Comparison of ENCODE assay signal across 8 cellular contexts in genomic region chr2:20448246-20449046, GRCh38. TPM values are rescaled to one million over a fixed set of nuclear protein-coding genes. Genes with fewer than 3 reads are reported as not detected.
DNase-seq lines count a peak whose midpoint lies in the region; ATAC-seq and TF ChIP-seq lines count a peak whose summit lies in the region.

No MANE protein-coding gene starts in this region.

- intact Hi-C loops in dendritic cell treated with granulocyte-macrophage colony-stimulating factor and Interleukin-4, amounts not matched to agents 40 ng/mL and 50 ng/mL, for 4 days (cut with micrococcal nuclease), result no loop called here
- intact Hi-C loops in uterus (cut with DNase I; ENCODE audit: low total_unique reads), result no loop called here

- H3K9ac ChIP-seq in BLaER1, result peak overlapping the region; percentile 95

- peak overlapping the region; percentile 90 for H3K4me3 Mint-ChIP-seq in dendritic cell treated with granulocyte-macrophage colony-stimulating factor and Interleukin-4, amounts not matched to agents 40 ng/mL and 50 ng/mL, for 4 days

- H3K4me1 ChIP-seq in BLaER1 (peaks cover 27% of the 10 kb centered on the region), uterus (no peaks in the 10 kb centered on the region)

- peaks cover 35% of the 10 kb centered on the region for H3K4me1 Mint-ChIP-seq in dendritic cell treated with granulocyte-macrophage colony-stimulating factor and Interleukin-4, amounts not matched to agents 40 ng/mL and 50 ng/mL, for 4 days (ENCODE audit: low read depth)

- peaks cover 35% of the 10 kb centered on the region for H4K20me1 ChIP-seq in BLaER1

- H3K4me2 ChIP-seq in BLaER1, result peak overlapping the region; percentile 98

- TF ChIP-seq POLR2A in uterus (IDR thresholded peaks at IDR 0.05), result no peak

- H3K4me3 ChIP-seq in BLaER1 (peak overlapping the region; percentile 79), LNCaP clone FGC (ENCODE audit: low read depth, low read length) (peak overlapping the region; percentile 66), uterus (peak overlapping the region; percentile 89 to 97)

- DNase-seq in LNCaP clone FGC (ENCODE audit: low read depth), result no peak
- peak; percentile 82 for DNase-seq in midbrain (lab: John Stamatoyannopoulos, UW)
- peak; percentile 27 to 45 for DNase-seq in uterus
- no peak for DNase-seq in activated CD4-positive, alpha-beta T cell treated with anti-CD3 and anti-CD28 coated beads for 1 hour

- H3K36me3 ChIP-seq in BLaER1 (no peaks in the 10 kb centered on the region), uterus (no peaks in the 10 kb centered on the region)

- H3K27ac ChIP-seq in BLaER1 (no peak overlapping the region; the same call in 1 of the 2 replicates), uterus (peak overlapping the region; percentile 96 to 97)

- H3K27me3 Mint-ChIP-seq in dendritic cell treated with granulocyte-macrophage colony-stimulating factor and Interleukin-4, amounts not matched to agents 40 ng/mL and 50 ng/mL, for 4 days, result peaks cover 17% of the 10 kb centered on the region

- ATAC-seq in GM19452 (IDR thresholded peaks at IDR 0.05; ENCODE audit: unreplicated experiment) (no peak), GM21619 (IDR thresholded peaks at IDR 0.05; ENCODE audit: unreplicated experiment) (no peak)

- peak overlapping the region; percentile 88 for H3K27ac Mint-ChIP-seq in dendritic cell treated with granulocyte-macrophage colony-stimulating factor and Interleukin-4, amounts not matched to agents 40 ng/mL and 50 ng/mL, for 4 days

- H3K9me3 ChIP-seq in BLaER1 (no peaks in the 10 kb centered on the region), uterus (no peaks in the 10 kb centered on the region)

- H3K36me3 Mint-ChIP-seq in dendritic cell treated with granulocyte-macrophage colony-stimulating factor and Interleukin-4, amounts not matched to agents 40 ng/mL and 50 ng/mL, for 4 days (ENCODE audit: low read depth), result peaks cover 29% of the 10 kb centered on the region

- H3K27me3 ChIP-seq in BLaER1, result peaks cover 58% of the 10 kb centered on the region
- H3K27me3 ChIP-seq in uterus, result no peaks in the 10 kb centered on the region

- TF ChIP-seq CTCF in LNCaP clone FGC (IDR thresholded peaks at IDR 0.05; ENCODE audit: control insufficient read depth, extremely low read depth, insufficient read depth) (no peak), uterus (IDR thresholded peaks at IDR 0.05) (no peak)

- H3K9me3 Mint-ChIP-seq in dendritic cell treated with granulocyte-macrophage colony-stimulating factor and Interleukin-4, amounts not matched to agents 40 ng/mL and 50 ng/mL, for 4 days, result no peaks in the 10 kb centered on the region

RNA-seq across cellular contexts. Expression of gene RHOB, which starts 1.6 kb away (rescaled TPM):
- 1,000 to 10,000 TPM in 1 of 4 donors, 100 to 1,000 TPM in 3; 242 to 1,280 (median 486) TPM for total RNA-seq in uterus

Comparison
In these comparisons a context has a peak if more than half of its experiments do, and no peak if none do; other contexts are left out.
1. DNase-seq: peak in midbrain (single experiment) and uterus (2 of 2); none in LNCaP clone FGC (single experiment) and activated CD4-positive, alpha-beta T cell treated with anti-CD3 and anti-CD28 coated beads for 1 hour (single experiment).
2. Peak in every context shown above with its lines, with median percentiles within 50 percentile points of each other: H3K4me3 ChIP-seq.